Comparison of ENCODE assay signal across 22 cellular contexts in genomic region chr2:33458248-33458819, GRCh38. TPM values are rescaled to one million over a fixed set of nuclear protein-coding genes. Genes with fewer than 3 reads are reported as not detected.
DNase-seq lines count a peak whose midpoint lies in the region; ATAC-seq, FAIRE-seq and TF ChIP-seq lines count a peak whose summit lies in the region.
"Had no signal": no experiment of that assay in that cellular context is flagged by ENCODE, and none has a peak within 500 bp of the region (broad histone marks: within the 10 kb centered on the region; RNA-seq: fewer than 3 reads in every experiment).

No MANE protein-coding gene starts in this region.

- H3K4me1 ChIP-seq in skeletal muscle tissue (ENCODE audit: control insufficient read depth in 3 of 3, insufficient read depth in 3 of 3, low read length in 3 of 3), result peaks cover 0 to 7% (median 0%) of the 10 kb centered on the region in 3 donors
- H3K4me1 ChIP-seq: Caco-2, prostate gland had no signal

- no peaks in the 10 kb centered on the region for H3K9me3 ChIP-seq in skeletal muscle tissue (ENCODE audit: control insufficient read depth in 3 of 3, low read length in 3 of 3)
- H3K9me3 ChIP-seq: Caco-2, esophagus squamous epithelium, prostate gland, SK-N-SH had no signal

- H3K9ac ChIP-seq in skeletal muscle tissue (ENCODE audit: low read depth in 1 of 3, low read length in 3 of 3), result peak overlapping the region; percentile 76 to 81 (median 80)
- H3K9ac ChIP-seq: SK-N-SH had no signal

- H3K27me3 ChIP-seq in skeletal muscle tissue (ENCODE audit: control insufficient read depth in 3 of 3, insufficient read depth in 3 of 3, low read length in 3 of 3), result no peaks in the 10 kb centered on the region
- H3K27me3 ChIP-seq: esophagus squamous epithelium had no signal

- H3K27ac ChIP-seq in skeletal muscle tissue (ENCODE audit: low read depth, low read length), result peak overlapping the region; percentile 86
- H3K27ac ChIP-seq: prostate gland had no signal

- peak; percentile 34 for DNase-seq in NB4 (ENCODE audit: low read depth)
- no peak for DNase-seq in left cardiac atrium
- no peak for DNase-seq in NCI-H526 treated with DMSO at 0.1 percent for 48 hours (lab: John Stamatoyannopoulos, UW)
- DNase-seq in H54 (ENCODE audit: insufficient read length, low spot score), result no peak
- DNase-seq in stimulated activated CD4-positive, alpha-beta T cell treated with anti-CD3 and anti-CD28 coated beads, Interleukin-2, amount 100 ng/mL, for 24 hours, result no peak
- DNase-seq in HT-29 (ENCODE audit: low spot score), result no peak
- DNase-seq: activated T-cell treated with anti-CD3 and anti-CD28 coated beads, Interleukin-2, amount 50 U/mL, for 72 hours; AML-193; effector memory CD4-positive, alpha-beta T cell; esophagus squamous epithelium; left colon; NK-92 treated with Interleukin-12 subunit alpha and Interleukin-12 subunit beta, amount 100 ng/mL, for 24 hours; SK-N-SH; stimulated activated CD4-positive, alpha-beta T cell treated with anti-CD3 and anti-CD28 coated beads, Interleukin-4, amount 100 ng/mL, for 4 hours; T1000 had no signal

- no peak for FAIRE-seq in H54 (lab: Jason Lieb, UNC)
- FAIRE-seq: astrocyte had no signal

- H3K4me3 ChIP-seq in NB4 (ENCODE audit: low read depth, low read length) (peak overlapping the region; percentile 54), skeletal muscle tissue (ENCODE audit: low read length in 3 of 3) (peak overlapping the region; percentile 58 to 76 (median 69))
- H3K4me3 ChIP-seq: esophagus squamous epithelium, prostate gland had no signal

- intact Hi-C loops in left cardiac atrium (cut with DNase I), result loop anchor here in 1 of 2 donors (10.0 kb wide), 1 partner anchor 106 kb away; no protein-coding TSS in a partner anchor

- TF ChIP-seq POLR2A in NB4 (IDR thresholded peaks at IDR 0.05; ENCODE audit: extremely low read depth, insufficient read length) (no peak), H54 (IDR thresholded peaks at IDR 0.05; ENCODE audit: low read depth, low read length) (no peak)

- no peaks in the 10 kb centered on the region for H3K36me3 ChIP-seq in skeletal muscle tissue (ENCODE audit: control insufficient read depth in 3 of 3, insufficient read depth in 3 of 3, low read length in 3 of 3)
- H3K36me3 ChIP-seq: esophagus squamous epithelium, prostate gland had no signal

- ATAC-seq in GM19395 (IDR thresholded peaks at IDR 0.05; ENCODE audit: unreplicated experiment) (peak; percentile 21), left cardiac atrium (peak; percentile 51 to 59)
- ATAC-seq: activated naive CD4-positive, alpha-beta T cell treated with anti-CD3 and anti-CD28 coated beads, Interleukin-2, amount 50 U/mL, for 72 hours; activated T-cell treated with anti-CD3 and anti-CD28 coated beads, Interleukin-2, amount 50 U/mL, for 72 hours; left colon had no signal

- no peak for TF ChIP-seq CTCF in NB4 (IDR thresholded peaks at IDR 0.05; ENCODE audit: low read depth, low read length)

RNA-seq across cellular contexts. Expression of gene RASGRP3, which starts 18.1 kb away (rescaled TPM):
- total RNA-seq in left cardiac atrium, result 10 to 100 TPM; 39.9 to 53.7 TPM
- total RNA-seq in skeletal muscle tissue, result 49.1 TPM
- total RNA-seq in HT-29 (2014; rRNA removed; shearing (Covaris generic)), result 0.41 and 1.3 TPM in 2 replicates
- total RNA-seq: NCI-H460 had no signal

Comparison
In these comparisons a context has a peak if more than half of its experiments do, and no peak if none do; other contexts are left out.
1. RNA of gene RASGRP3, which starts 18.1 kb away (total RNA-seq): 39.9 to 53.7 TPM in left cardiac atrium and 49.1 TPM in skeletal muscle tissue (single experiment); 0.41 to 1.3 TPM in HT-29; every median in the first group is over 10 times any median in the second.